In the genomic region with DNA sequence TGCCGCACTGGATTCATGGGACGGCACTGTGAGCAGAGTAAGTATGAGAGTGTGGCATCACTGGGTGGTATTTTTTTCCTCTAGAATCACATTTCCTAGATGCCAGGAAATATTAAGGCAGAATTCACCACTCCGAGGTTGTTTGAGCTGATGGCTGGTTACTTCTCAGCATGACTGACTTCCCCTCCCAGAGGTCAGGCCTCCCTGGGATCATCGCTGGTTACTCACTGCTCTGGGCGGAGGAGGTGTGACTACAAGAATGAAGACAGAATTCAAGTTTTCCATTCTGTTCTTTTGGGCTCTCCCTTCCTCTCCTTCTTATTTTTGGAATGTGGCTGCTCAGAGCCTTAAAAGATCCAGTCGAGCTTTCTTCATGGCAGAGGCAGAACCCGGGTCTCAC, we compare ENCODE assay signal across 21 cellular contexts.
DNase-seq lines count a peak whose midpoint lies in the region; ATAC-seq, FAIRE-seq and TF ChIP-seq lines count a peak whose summit lies in the region.
"Had no signal": no experiment of that assay in that cellular context is flagged by ENCODE, and none has a peak within 500 bp of the region (broad histone marks: within the 10 kb centered on the region; RNA-seq: fewer than 3 reads in every experiment).

No MANE protein-coding gene starts in this region.

- TF ChIP-seq CTCF in foreskin fibroblast (IDR thresholded peaks at IDR 0.05; ENCODE audit: low read depth, low read length) (no peak), GM13977 (IDR thresholded peaks at IDR 0.05; ENCODE audit: extremely low read depth, insufficient read depth, missing control alignments) (no peak)

- intact Hi-C loops in sciatic nerve (cut with DNase I) = loop anchor here (5.0 kb wide), 1 partner anchor 149 kb away; a partner anchor contains a TSS

- H3K4me3 ChIP-seq in foreskin fibroblast (ENCODE audit: low read depth in 1 of 2, low read length in 2 of 2) = no peak overlapping the region
- H3K4me3 ChIP-seq: tibial artery had no signal

- H3K9me3 Mint-ChIP-seq in immature natural killer cell = no peaks in the 10 kb centered on the region
- H3K9me3 Mint-ChIP-seq: CD8-positive, alpha-beta memory T cell; stimulated activated naive B cell treated with anti-CD40 and anti-IgM and Interleukin-4, amounts not matched to agents 10 μg/mL and 1 μg/mL and 100 μg/mL, for 72 hours had no signal

- no peak overlapping the region for H3K4me3 Mint-ChIP-seq in immature natural killer cell
- H3K4me3 Mint-ChIP-seq: CD8-positive, alpha-beta memory T cell; stimulated activated naive B cell treated with anti-CD40 and anti-IgM and Interleukin-4, amounts not matched to agents 10 μg/mL and 1 μg/mL and 100 μg/mL, for 72 hours had no signal

- no peak for TF ChIP-seq POLR2A in H54 (IDR thresholded peaks at IDR 0.05; ENCODE audit: low read depth, low read length)

- H3K27me3 Mint-ChIP-seq in immature natural killer cell (ENCODE audit: low read depth in 3 of 3) = peaks cover 0 to 2% (median 0%) of the 10 kb centered on the region in 3 donors

- DNase-seq in H54 (ENCODE audit: insufficient read length, low spot score) (peak; percentile 18), amniotic epithelial cell (ENCODE audit: low read depth) (peak; percentile 21), foreskin fibroblast (peak; percentile 30 to 74), sciatic nerve (ENCODE audit: low spot score) (no peak), immature natural killer cell (no peak), GM13977 (ENCODE audit: low spot score) (no peak), islet precursor cell (no peak)
- DNase-seq: activated gamma-delta T cell treated with Interleukin-2 at 50 U/mL for 16 hours; amygdala; CD8-positive, alpha-beta memory T cell; DND-41; foreskin keratinocyte; NCI-H1092; NCI-H2029; NCI-H524; RPMI8226; stimulated activated naive B cell treated with anti-CD40 and anti-IgM and Interleukin-4, amounts not matched to agents 10 μg/mL and 1 μg/mL and 100 μg/mL, for 72 hours; tibial artery had no signal

- in situ Hi-C loops in GM13977 (cut with MboI; ENCODE audit: low pct_unique_long_range_greater_than_20kb, low sequenced_read_pairs, unreplicated experiment) = no loop called here

- FAIRE-seq in H54 (lab: Jason Lieb, UNC) = no peak
- FAIRE-seq: colon had no signal

- no peak overlapping the region for H3K27ac Mint-ChIP-seq in immature natural killer cell
- H3K27ac Mint-ChIP-seq: CD8-positive, alpha-beta memory T cell; stimulated activated naive B cell treated with anti-CD40 and anti-IgM and Interleukin-4, amounts not matched to agents 10 μg/mL and 1 μg/mL and 100 μg/mL, for 72 hours had no signal

- H3K4me1 Mint-ChIP-seq in immature natural killer cell = no peaks in the 10 kb centered on the region
- H3K4me1 Mint-ChIP-seq: CD8-positive, alpha-beta memory T cell; stimulated activated naive B cell treated with anti-CD40 and anti-IgM and Interleukin-4, amounts not matched to agents 10 μg/mL and 1 μg/mL and 100 μg/mL, for 72 hours had no signal

- no peaks in the 10 kb centered on the region for H3K36me3 Mint-ChIP-seq in immature natural killer cell
- H3K36me3 Mint-ChIP-seq: CD8-positive, alpha-beta memory T cell; stimulated activated naive B cell treated with anti-CD40 and anti-IgM and Interleukin-4, amounts not matched to agents 10 μg/mL and 1 μg/mL and 100 μg/mL, for 72 hours had no signal

- peak; percentile 26 for ATAC-seq in sciatic nerve
- no peak for ATAC-seq in GM18498 (IDR thresholded peaks at IDR 0.05; ENCODE audit: unreplicated experiment)
- ATAC-seq: foreskin keratinocyte; left lobe of liver; stimulated activated naive B cell treated with anti-CD40 and anti-IgM and Interleukin-4, amounts not matched to agents 10 μg/mL and 1 μg/mL and 100 μg/mL, for 72 hours had no signal

Comparison
In these comparisons a context has a peak if more than half of its experiments do, and no peak if none do; other contexts are left out.
1. DNase-seq: peak in H54 (single experiment), amniotic epithelial cell (single experiment) and foreskin fibroblast (2 of 2); none in sciatic nerve (single experiment), immature natural killer cell (0 of 3), GM13977 (single experiment) and islet precursor cell (single experiment).